In genomic region chr14:60981626-60982455, GRCh38 we compare ENCODE assay signal across 8 cellular contexts. TPM values are rescaled to one million over a fixed set of nuclear protein-coding genes. Genes with fewer than 3 reads are reported as not detected.
DNase-seq lines count a peak whose midpoint lies in the region; ATAC-seq and TF ChIP-seq lines count a peak whose summit lies in the region.

No MANE protein-coding gene starts in this region.

- peak overlapping the region; percentile 75 for H3K4me3 ChIP-seq in hepatocyte
- peak overlapping the region; percentile 95 for H3K4me3 ChIP-seq in smooth muscle cell

- no peaks in the 10 kb centered on the region for H3K27me3 Mint-ChIP-seq in CD4-positive, alpha-beta T cell
- H3K27me3 Mint-ChIP-seq in effector memory CD8-positive, alpha-beta T cell: no peaks in the 10 kb centered on the region

- WGBS in hepatocyte (ENCODE audit: low lambda C conversion rate, missing lambda C conversion rate): 11% methylated on average over 13 of the region's 13 CpGs
- 7% methylated on average over 13 of the region's 13 CpGs for WGBS in smooth muscle cell (ENCODE audit: low lambda C conversion rate)

- no peaks in the 10 kb centered on the region for H3K9me3 Mint-ChIP-seq in CD4-positive, alpha-beta T cell
- H3K9me3 Mint-ChIP-seq in effector memory CD8-positive, alpha-beta T cell: no peaks in the 10 kb centered on the region

- H4K20me1 ChIP-seq in hepatocyte (ENCODE audit: insufficient read depth, poor library complexity, severe bottlenecking): no peaks in the 10 kb centered on the region
- H4K20me1 ChIP-seq in smooth muscle cell (ENCODE audit: low read depth): no peaks in the 10 kb centered on the region

- H3K4me1 Mint-ChIP-seq in CD4-positive, alpha-beta T cell (ENCODE audit: low read depth): peaks cover 22% of the 10 kb centered on the region
- H3K4me1 Mint-ChIP-seq in effector memory CD8-positive, alpha-beta T cell (ENCODE audit: low read depth in 2 of 2): peaks cover 6 to 13% of the 10 kb centered on the region in 2 donors

- peak overlapping the region; percentile 79 for H3K27ac ChIP-seq in CD4-positive, alpha-beta T cell (ENCODE audit: low read depth, low read length)
- H3K27ac ChIP-seq in hepatocyte (peak overlapping the region; percentile 86), smooth muscle cell (ENCODE audit: low read depth) (peak overlapping the region; percentile 93)

- H3K4me1 ChIP-seq in hepatocyte (ENCODE audit: insufficient read depth): peaks cover 10% of the 10 kb centered on the region
- peaks cover 21% of the 10 kb centered on the region for H3K4me1 ChIP-seq in smooth muscle cell (ENCODE audit: low read depth)

- no peak overlapping the region for H3K4me3 Mint-ChIP-seq in CD4-positive, alpha-beta T cell
- no peak overlapping the region for H3K4me3 Mint-ChIP-seq in effector memory CD8-positive, alpha-beta T cell

- peaks cover 35% of the 10 kb centered on the region for H3K79me2 ChIP-seq in hepatocyte
- peaks cover 24% of the 10 kb centered on the region for H3K79me2 ChIP-seq in smooth muscle cell (ENCODE audit: low read depth)

- peak overlapping the region; percentile 95 for H3K9ac ChIP-seq in smooth muscle cell (ENCODE audit: low read depth)

- no peak for ATAC-seq in CD4-positive, alpha-beta T cell (ENCODE audit: poor library complexity)
- no peak for ATAC-seq in effector memory CD8-positive, alpha-beta T cell (replicated peaks)

- DNase-seq in CD4-positive, alpha-beta T cell: no peak
- DNase-seq in HEK293T (ENCODE audit: extremely low spot score) (peak; percentile 10), SW480 (ENCODE audit: low spot score) (peak; percentile 36), hepatocyte (ENCODE audit: low spot score) (peak; percentile 76), smooth muscle cell (lab: John Stamatoyannopoulos, UW; ENCODE audit: unreplicated experiment) (no peak), NOMO-1 (lab: John Stamatoyannopoulos, UW; ENCODE audit: unreplicated experiment in 2 of 2) (no peak)
- DNase-seq in effector memory CD8-positive, alpha-beta T cell: no peak
- DNase-seq in activated CD4-positive, alpha-beta T cell treated with anti-CD3 and anti-CD28 coated beads for 4 hours: no peak

- H3K9me2 ChIP-seq in hepatocyte (replicated peaks; ENCODE audit: insufficient read depth): no peaks in the 10 kb centered on the region

- CTCF ChIA-PET in CD4-positive, alpha-beta T cell (lab: Charles Lee): no interaction called here
- CTCF ChIA-PET in HEK293T (lab: Yijun Ruan, JAX): interaction anchor here (0.6 kb wide), 1 partner anchor 60 kb away, joined by 5 read pairs; no protein-coding TSS in a partner anchor

- H3K4me2 ChIP-seq in hepatocyte: peak overlapping the region; percentile 85
- peak overlapping the region; percentile 92 for H3K4me2 ChIP-seq in smooth muscle cell

- POLR2A ChIA-PET in CD4-positive, alpha-beta T cell (lab: Charles Lee): interaction anchor here (0.6 to 2.0 kb wide), 6 partner anchors 200 to 891 kb away, joined by 3 to 15 read pairs (median 3); partner anchors contain the start of genes PPM1A and TMEM30B
- POLR2A ChIA-PET in HEK293T (lab: Yijun Ruan, JAX): interaction anchor here (0.6 to 2.3 kb wide), 17 partner anchors 14 to 650 kb away, joined by 3 to 12 read pairs (median 5); partner anchors contain the start of gene SIX4

- no peak for TF ChIP-seq CTCF in CD4-positive, alpha-beta T cell (IDR thresholded peaks at IDR 0.05)
- TF ChIP-seq CTCF in hepatocyte (IDR thresholded peaks at IDR 0.05; ENCODE audit: poor library complexity) (no peak), smooth muscle cell (IDR thresholded peaks at IDR 0.05; ENCODE audit: borderline replicate concordance, insufficient read depth, poor library complexity, severe bottlenecking) (no peak)

- no peaks in the 10 kb centered on the region for H3K9me3 ChIP-seq in CD4-positive, alpha-beta T cell (ENCODE audit: control insufficient read depth, low read length)
- no peaks in the 10 kb centered on the region for H3K9me3 ChIP-seq in hepatocyte (ENCODE audit: low read depth)
- no peaks in the 10 kb centered on the region for H3K9me3 ChIP-seq in smooth muscle cell (replicated peaks; ENCODE audit: low read depth)

- H3K27me3 ChIP-seq in CD4-positive, alpha-beta T cell (ENCODE audit: control insufficient read depth, insufficient read depth, low read length): no peaks in the 10 kb centered on the region
- no peaks in the 10 kb centered on the region for H3K27me3 ChIP-seq in hepatocyte
- no peaks in the 10 kb centered on the region for H3K27me3 ChIP-seq in smooth muscle cell (ENCODE audit: low read depth)

- H3K36me3 Mint-ChIP-seq in CD4-positive, alpha-beta T cell (ENCODE audit: low read depth): peaks cover 15% of the 10 kb centered on the region
- peaks cover 8% of the 10 kb centered on the region for H3K36me3 Mint-ChIP-seq in effector memory CD8-positive, alpha-beta T cell (ENCODE audit: insufficient read depth)

- intact Hi-C loops in CD4-positive, alpha-beta T cell (cut with DNase I, micrococcal nuclease): loop anchor here (1.0 to 10.0 kb wide), 5 partner anchors 247 to 1787 kb away; partner anchors contain the start of genes MNAT1 (in 2 of the 2) and PPM1A (in 1 of the 2)

- peak overlapping the region; percentile 70 for H2AFZ ChIP-seq in hepatocyte
- H2AFZ ChIP-seq in smooth muscle cell (ENCODE audit: low read depth): peak overlapping the region; percentile 97

- H3F3A ChIP-seq in smooth muscle cell (ENCODE audit: low read depth): peaks cover 3% of the 10 kb centered on the region

- no peaks in the 10 kb centered on the region for H3K36me3 ChIP-seq in hepatocyte (replicated peaks; ENCODE audit: insufficient read depth, low read depth)
- no peaks in the 10 kb centered on the region for H3K36me3 ChIP-seq in smooth muscle cell (ENCODE audit: low read depth)

- no peak overlapping the region for H3K27ac Mint-ChIP-seq in CD4-positive, alpha-beta T cell
- H3K27ac Mint-ChIP-seq in effector memory CD8-positive, alpha-beta T cell: no peak overlapping the region

TF ChIP-seq in HEK293T, 16 proteins besides CTCF, POLR2A, EP300 and RAD21:
- TF ChIP-seq LEF1 (IDR thresholded peaks at IDR 0.05; ENCODE audit: borderline replicate concordance) (no peak), SUZ12 (IDR thresholded peaks at IDR 0.05) (no peak), FOXK2 (IDR thresholded peaks at IDR 0.05) (no peak)
- TF ChIP-seq, protein P1, sequence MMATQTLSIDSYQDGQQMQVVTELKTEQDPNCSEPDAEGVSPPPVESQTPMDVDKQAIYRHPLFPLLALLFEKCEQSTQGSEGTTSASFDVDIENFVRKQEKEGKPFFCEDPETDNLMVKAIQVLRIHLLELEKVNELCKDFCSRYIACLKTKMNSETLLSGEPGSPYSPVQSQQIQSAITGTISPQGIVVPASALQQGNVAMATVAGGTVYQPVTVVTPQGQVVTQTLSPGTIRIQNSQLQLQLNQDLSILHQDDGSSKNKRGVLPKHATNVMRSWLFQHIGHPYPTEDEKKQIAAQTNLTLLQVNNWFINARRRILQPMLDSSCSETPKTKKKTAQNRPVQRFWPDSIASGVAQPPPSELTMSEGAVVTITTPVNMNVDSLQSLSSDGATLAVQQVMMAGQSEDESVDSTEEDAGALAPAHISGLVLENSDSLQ (IDR thresholded peaks at IDR 0.05): no peak

RNA-seq across cellular contexts. Expression of gene SLC38A6, which starts 0.8 kb away (rescaled TPM):
- total RNA-seq in CD4-positive, alpha-beta T cell: 1 to 10 TPM; 9.4 to 10.0 TPM
- total RNA-seq in hepatocyte: 26.0 TPM in 2 replicates
- polyA plus RNA-seq in hepatocyte: 16.7 and 17.0 TPM in 2 replicates
- 11.8 and 28.7 TPM in 2 replicates for total RNA-seq in smooth muscle cell
- polyA plus RNA-seq in smooth muscle cell: 5.5 and 5.7 TPM in 2 replicates

RNA-seq across cellular contexts. Expression of gene TRMT5, which starts 1.0 kb away (rescaled TPM):
- 1 to 10 TPM; 3.6 to 3.8 TPM for total RNA-seq in CD4-positive, alpha-beta T cell
- total RNA-seq in hepatocyte (7.5 and 14.3 TPM in 2 replicates), smooth muscle cell (6.6 and 9.1 TPM in 2 replicates)
- polyA plus RNA-seq in hepatocyte (4.7 and 6.5 TPM in 2 replicates), smooth muscle cell (4.1 and 4.5 TPM in 2 replicates)

Comparison
In these comparisons a context has a peak if more than half of its experiments do, and no peak if none do; other contexts are left out.
1. DNase-seq: peak in HEK293T (single experiment), SW480 (single experiment) and hepatocyte (single experiment); none in CD4-positive, alpha-beta T cell (0 of 10), smooth muscle cell (single experiment), effector memory CD8-positive, alpha-beta T cell (0 of 3), activated CD4-positive, alpha-beta T cell treated with anti-CD3 and anti-CD28 coated beads for 4 hours (0 of 2) and NOMO-1 (0 of 2).
2. Peak in every context shown above with its lines, with median percentiles within 50 percentile points of each other: H3K27ac ChIP-seq.